Comparison of ENCODE assay signal across 20 cellular contexts in genomic region chr1:3609016-3609768, GRCh38. TPM values are rescaled to one million over a fixed set of nuclear protein-coding genes. Genes with fewer than 3 reads are reported as not detected.
DNase-seq lines count a peak whose midpoint lies in the region; ATAC-seq and TF ChIP-seq lines count a peak whose summit lies in the region.
"Had no signal": no experiment of that assay in that cellular context is flagged by ENCODE, and none has a peak within 500 bp of the region (broad histone marks: within the 10 kb centered on the region; RNA-seq: fewer than 3 reads in every experiment).

No MANE protein-coding gene starts in this region.

- ATAC-seq in GM19463 (IDR thresholded peaks at IDR 0.05; ENCODE audit: unreplicated experiment), result no peak
- ATAC-seq in activated CD8-positive, alpha-beta memory T cell treated with anti-CD3 and anti-CD28 coated beads, Interleukin-2, amount 10 ng/mL, durations not matched to agents 7 days and 5 days, result no peak

- peaks cover 5% of the 10 kb centered on the region for H4K20me1 ChIP-seq in hepatocyte (ENCODE audit: insufficient read depth, poor library complexity, severe bottlenecking)

- 71% methylated on average over 22 of the region's 22 CpGs for WGBS in hepatocyte (ENCODE audit: low lambda C conversion rate, missing lambda C conversion rate)

- peaks cover 3% of the 10 kb centered on the region for H3K27me3 Mint-ChIP-seq in activated naive CD4-positive, alpha-beta T cell treated with anti-CD3 and anti-CD28 coated beads, Interleukin-2, amount 50 U/mL, for 24 hours
- peaks cover 10% of the 10 kb centered on the region for H3K27me3 Mint-ChIP-seq in activated naive CD4-positive, alpha-beta T cell treated with anti-CD3 and anti-CD28 coated beads for 36 hours (ENCODE audit: low read depth)
- H3K27me3 Mint-ChIP-seq in MCF 10A (ENCODE audit: insufficient read depth, unreplicated experiment), result no peaks in the 10 kb centered on the region
- peaks cover 30% of the 10 kb centered on the region for H3K27me3 Mint-ChIP-seq in activated CD8-positive, alpha-beta memory T cell treated with anti-CD3 and anti-CD28 coated beads, Interleukin-2, amount 10 ng/mL, durations not matched to agents 7 days and 5 days

- H3K4me3 Mint-ChIP-seq in activated naive CD4-positive, alpha-beta T cell treated with anti-CD3 and anti-CD28 coated beads, Interleukin-2, amount 50 U/mL, for 24 hours, result peak overlapping the region; percentile 55
- no peak overlapping the region for H3K4me3 Mint-ChIP-seq in activated naive CD4-positive, alpha-beta T cell treated with anti-CD3 and anti-CD28 coated beads for 36 hours
- no peak overlapping the region for H3K4me3 Mint-ChIP-seq in MCF 10A (ENCODE audit: unreplicated experiment)
- no peak overlapping the region for H3K4me3 Mint-ChIP-seq in activated CD8-positive, alpha-beta memory T cell treated with anti-CD3 and anti-CD28 coated beads, Interleukin-2, amount 10 ng/mL, durations not matched to agents 7 days and 5 days

- peaks cover 13% of the 10 kb centered on the region for H3K27me3 ChIP-seq in NT2/D1 (ENCODE audit: insufficient read depth, insufficient read length)
- H3K27me3 ChIP-seq in hepatocyte, result no peaks in the 10 kb centered on the region

- peak overlapping the region; percentile 75 for H3K27ac Mint-ChIP-seq in activated naive CD4-positive, alpha-beta T cell treated with anti-CD3 and anti-CD28 coated beads, Interleukin-2, amount 50 U/mL, for 24 hours
- H3K27ac Mint-ChIP-seq in activated naive CD4-positive, alpha-beta T cell treated with anti-CD3 and anti-CD28 coated beads for 36 hours, result no peak overlapping the region
- H3K27ac Mint-ChIP-seq in MCF 10A (ENCODE audit: low read depth, unreplicated experiment), result no peak overlapping the region
- H3K27ac Mint-ChIP-seq in activated CD8-positive, alpha-beta memory T cell treated with anti-CD3 and anti-CD28 coated beads, Interleukin-2, amount 10 ng/mL, durations not matched to agents 7 days and 5 days, result no peak overlapping the region

- H3K9me3 ChIP-seq in NT2/D1 (ENCODE audit: insufficient read depth, low read length), result peaks cover 7% of the 10 kb centered on the region; the same call in 1 of the 2 replicates
- H3K9me3 ChIP-seq in hepatocyte (ENCODE audit: low read depth), result no peaks in the 10 kb centered on the region
- H3K9me3 ChIP-seq: adrenal gland, esophagus squamous epithelium had no signal

- POLR2A ChIA-PET in MCF 10A (lab: Yijun Ruan, JAX), result no interaction called here

- H3K79me2 ChIP-seq in hepatocyte, result peaks cover 13% of the 10 kb centered on the region

- H3K36me3 Mint-ChIP-seq in activated naive CD4-positive, alpha-beta T cell treated with anti-CD3 and anti-CD28 coated beads, Interleukin-2, amount 50 U/mL, for 24 hours, result no peaks in the 10 kb centered on the region
- H3K36me3 Mint-ChIP-seq in activated naive CD4-positive, alpha-beta T cell treated with anti-CD3 and anti-CD28 coated beads for 36 hours (ENCODE audit: low read depth), result no peaks in the 10 kb centered on the region
- no peaks in the 10 kb centered on the region for H3K36me3 Mint-ChIP-seq in MCF 10A (ENCODE audit: insufficient read depth, unreplicated experiment)
- no peaks in the 10 kb centered on the region for H3K36me3 Mint-ChIP-seq in activated CD8-positive, alpha-beta memory T cell treated with anti-CD3 and anti-CD28 coated beads, Interleukin-2, amount 10 ng/mL, durations not matched to agents 7 days and 5 days

- DNase-seq in activated naive CD4-positive, alpha-beta T cell treated with anti-CD3 and anti-CD28 coated beads for 36 hours, result no peak
- DNase-seq in NT2/D1 (ENCODE audit: low read depth, low spot score), result no peak
- no peak for DNase-seq in hepatocyte (ENCODE audit: low spot score)
- no peak for DNase-seq in MCF 10A (ENCODE audit: unreplicated experiment)
- DNase-seq in activated CD8-positive, alpha-beta memory T cell treated with anti-CD3 and anti-CD28 coated beads, Interleukin-2, amount 10 ng/mL, durations not matched to agents 7 days and 5 days, result no peak
- no peak for DNase-seq in NCI-H1417 (lab: John Stamatoyannopoulos, UW)
- DNase-seq: activated CD8-positive, alpha-beta memory T cell treated with anti-CD3 and anti-CD28 coated beads for 24 hours; adrenal gland; DMS53; dorsolateral prefrontal cortex; esophagus squamous epithelium; NCI-H2029; NCI-H510A; posterior cingulate gyrus; Right ventricle myocardium superior; stimulated activated CD4-positive, alpha-beta T cell treated with anti-CD3 and anti-CD28 coated beads, Interleukin-4, amount 100 ng/mL, for 4 hours had no signal

- H3K4me1 ChIP-seq in NT2/D1 (ENCODE audit: insufficient read depth, insufficient read length), result peaks cover 36% of the 10 kb centered on the region
- H3K4me1 ChIP-seq in hepatocyte (ENCODE audit: insufficient read depth), result peaks cover 44% of the 10 kb centered on the region

- H3K4me3 ChIP-seq in NT2/D1 (ENCODE audit: insufficient read length, low read depth), result no peak overlapping the region
- no peak overlapping the region for H3K4me3 ChIP-seq in hepatocyte
- H3K4me3 ChIP-seq: adrenal gland, dorsolateral prefrontal cortex, esophagus squamous epithelium had no signal

- TF ChIP-seq CTCF in hepatocyte (IDR thresholded peaks at IDR 0.05; ENCODE audit: poor library complexity) (no peak), MCF 10A (IDR thresholded peaks at IDR 0.05; ENCODE audit: unreplicated experiment) (no peak)

- H2AFZ ChIP-seq in hepatocyte, result no peak overlapping the region

- BruUV-seq in MCF 10A (replicated peaks; lab: Mats Ljungman, UMichigan), result no TSS peak

- H3K27ac ChIP-seq in hepatocyte, result no peak overlapping the region
- H3K27ac ChIP-seq: adrenal gland, dorsolateral prefrontal cortex, esophagus squamous epithelium, skin epidermis had no signal

- no peaks in the 10 kb centered on the region for H3K9me2 ChIP-seq in hepatocyte (replicated peaks; ENCODE audit: insufficient read depth)

- H3K4me1 Mint-ChIP-seq in activated naive CD4-positive, alpha-beta T cell treated with anti-CD3 and anti-CD28 coated beads, Interleukin-2, amount 50 U/mL, for 24 hours, result peaks cover 9% of the 10 kb centered on the region
- peaks cover 10% of the 10 kb centered on the region for H3K4me1 Mint-ChIP-seq in activated naive CD4-positive, alpha-beta T cell treated with anti-CD3 and anti-CD28 coated beads for 36 hours (ENCODE audit: low read depth)
- H3K4me1 Mint-ChIP-seq in MCF 10A (ENCODE audit: insufficient read depth, unreplicated experiment), result peaks cover 11% of the 10 kb centered on the region
- H3K4me1 Mint-ChIP-seq in activated CD8-positive, alpha-beta memory T cell treated with anti-CD3 and anti-CD28 coated beads, Interleukin-2, amount 10 ng/mL, durations not matched to agents 7 days and 5 days, result peaks cover 1% of the 10 kb centered on the region

- H3K4me2 ChIP-seq in hepatocyte, result peak overlapping the region; percentile 98

- H3K9me3 Mint-ChIP-seq in activated naive CD4-positive, alpha-beta T cell treated with anti-CD3 and anti-CD28 coated beads, Interleukin-2, amount 50 U/mL, for 24 hours, result no peaks in the 10 kb centered on the region
- no peaks in the 10 kb centered on the region for H3K9me3 Mint-ChIP-seq in activated naive CD4-positive, alpha-beta T cell treated with anti-CD3 and anti-CD28 coated beads for 36 hours
- no peaks in the 10 kb centered on the region for H3K9me3 Mint-ChIP-seq in MCF 10A (ENCODE audit: unreplicated experiment)
- H3K9me3 Mint-ChIP-seq in activated CD8-positive, alpha-beta memory T cell treated with anti-CD3 and anti-CD28 coated beads, Interleukin-2, amount 10 ng/mL, durations not matched to agents 7 days and 5 days (ENCODE audit: low read depth), result no peaks in the 10 kb centered on the region

- no peaks in the 10 kb centered on the region for H3K36me3 ChIP-seq in NT2/D1 (ENCODE audit: insufficient read depth, insufficient read length, low read length)
- H3K36me3 ChIP-seq in hepatocyte (replicated peaks; ENCODE audit: insufficient read depth, low read depth), result no peaks in the 10 kb centered on the region
- H3K36me3 ChIP-seq: adrenal gland, esophagus squamous epithelium had no signal

- H3K9ac ChIP-seq in NT2/D1 (ENCODE audit: insufficient read length, low read depth), result peak overlapping the region; percentile 51

- intact Hi-C loops in activated naive CD4-positive, alpha-beta T cell treated with anti-CD3 and anti-CD28 coated beads for 36 hours (cut with micrococcal nuclease), result no loop called here
- intact Hi-C loops in MCF 10A (cut with micrococcal nuclease), result no loop called here

- CTCF ChIA-PET in activated naive CD4-positive, alpha-beta T cell treated with anti-CD3 and anti-CD28 coated beads for 36 hours (lab: Charles Lee), result interaction anchor here (0.7 to 1.8 kb wide), 2 partner anchors 10 to 125 kb away, joined by 3 to 5 read pairs; no protein-coding TSS in a partner anchor
- CTCF ChIA-PET in MCF 10A (lab: Yijun Ruan, JAX), result interaction anchor here (0.6 to 1.5 kb wide), 3 partner anchors 10 to 683 kb away, joined by 3 to 8 read pairs (median 5); no protein-coding TSS in a partner anchor
- CTCF ChIA-PET in activated CD8-positive, alpha-beta memory T cell treated with anti-CD3 and anti-CD28 coated beads, Interleukin-2, amount 10 ng/mL, durations not matched to agents 7 days and 5 days (lab: Charles Lee), result interaction anchor here (1.0 kb wide), 2 partner anchors 10 kb away, joined by 3 to 5 read pairs; no protein-coding TSS in a partner anchor

RNA-seq across cellular contexts. Expression of gene MEGF6, which starts 2.1 kb away (rescaled TPM):
- 1 to 10 TPM; 5.8 to 5.9 TPM for total RNA-seq in activated naive CD4-positive, alpha-beta T cell treated with anti-CD3 and anti-CD28 coated beads for 36 hours
- 9.6 and 11.6 TPM in 2 replicates for total RNA-seq in hepatocyte
- polyA plus RNA-seq in hepatocyte, result 21.9 and 23.5 TPM in 2 replicates
- 12.9 and 14.3 TPM in 2 replicates for total RNA-seq in MCF 10A (2022)
- 10 to 100 TPM in 1 of 2 experiments, 1 to 10 TPM in 1; 2.1 to 11.2 TPM for total RNA-seq in activated CD8-positive, alpha-beta memory T cell treated with anti-CD3 and anti-CD28 coated beads, Interleukin-2, amount 10 ng/mL, durations not matched to agents 7 days and 5 days

RNA-seq across cellular contexts. Expression of gene TPRG1L, which starts 15.6 kb away (rescaled TPM):
- 1 to 10 TPM; 6.8 TPM for total RNA-seq in activated naive CD4-positive, alpha-beta T cell treated with anti-CD3 and anti-CD28 coated beads for 36 hours
- total RNA-seq in hepatocyte (57.9 and 61.7 TPM in 2 replicates), MCF 10A (2022) (21.9 and 29.7 TPM in 2 replicates)
- polyA plus RNA-seq in hepatocyte, result 53.4 and 74.1 TPM in 2 replicates
- total RNA-seq in activated CD8-positive, alpha-beta memory T cell treated with anti-CD3 and anti-CD28 coated beads, Interleukin-2, amount 10 ng/mL, durations not matched to agents 7 days and 5 days, result 10 to 100 TPM in 1 of 2 experiments, 1 to 10 TPM in 1; 8.6 to 13.2 TPM

RNA-seq across cellular contexts. Expression of gene WRAP73, which starts 40.7 kb away (rescaled TPM):
- 10 to 100 TPM; 32.4 to 35.4 TPM for total RNA-seq in activated naive CD4-positive, alpha-beta T cell treated with anti-CD3 and anti-CD28 coated beads for 36 hours
- 14.3 and 14.7 TPM in 2 replicates for total RNA-seq in hepatocyte
- polyA plus RNA-seq in hepatocyte, result 23.5 and 28.8 TPM in 2 replicates
- 25.3 and 29.8 TPM in 2 replicates for total RNA-seq in MCF 10A (2022)
- 10 to 100 TPM; 38.1 to 43.8 TPM for total RNA-seq in activated CD8-positive, alpha-beta memory T cell treated with anti-CD3 and anti-CD28 coated beads, Interleukin-2, amount 10 ng/mL, durations not matched to agents 7 days and 5 days

RNA-seq across cellular contexts. Expression of gene TP73, which starts 43.1 kb away (rescaled TPM):
- under 1 TPM; 0.20 to 0.43 TPM for total RNA-seq in activated naive CD4-positive, alpha-beta T cell treated with anti-CD3 and anti-CD28 coated beads for 36 hours
- total RNA-seq in hepatocyte, result 0.16 and 0.47 TPM in 2 replicates
- 0.27 and 1.4 TPM in 2 replicates for polyA plus RNA-seq in hepatocyte
- total RNA-seq in MCF 10A (2022), result 0.37 and 0.82 TPM in 2 replicates
- 10 to 100 TPM in 1 of 2 experiments, 1 to 10 TPM in 1; 2.1 to 15.2 TPM for total RNA-seq in activated CD8-positive, alpha-beta memory T cell treated with anti-CD3 and anti-CD28 coated beads, Interleukin-2, amount 10 ng/mL, durations not matched to agents 7 days and 5 days
- total RNA-seq: Right ventricle myocardium superior had no signal
- polyA plus RNA-seq: BJ had no signal
